Comparison of ENCODE assay signal across 12 cellular contexts in the genomic region with DNA sequence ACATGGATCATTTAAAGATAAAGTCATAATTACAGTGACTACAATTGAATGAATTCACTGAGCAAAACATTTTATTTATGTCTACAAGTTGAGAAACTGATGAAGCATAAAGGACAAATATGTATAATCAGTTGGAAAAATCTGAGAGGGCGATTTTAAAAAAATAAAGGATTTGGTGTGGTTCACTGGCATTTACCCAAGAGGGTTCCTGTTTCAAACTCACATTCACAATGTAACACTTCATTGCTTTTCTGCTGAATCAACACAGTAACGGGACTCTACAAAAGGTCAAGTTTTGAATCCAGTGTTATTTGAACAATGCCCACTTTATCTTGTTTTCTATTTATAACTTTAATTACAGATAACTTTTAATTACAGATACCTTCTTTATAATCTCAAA.
DNase-seq lines count a peak whose midpoint lies in the region; TF ChIP-seq lines count a peak whose summit lies in the region.
"Had no signal": no experiment of that assay in that cellular context is flagged by ENCODE, and none has a peak within 500 bp of the region (broad histone marks: within the 10 kb centered on the region; RNA-seq: fewer than 3 reads in every experiment).

No MANE protein-coding gene starts in this region.

- in situ Hi-C loops in GM23248 (cut with MboI), result no loop called here

- H3K27me3 Mint-ChIP-seq in activated naive CD4-positive, alpha-beta T cell treated with anti-CD3 and anti-CD28 coated beads, Interleukin-2, amount 10 ng/mL, durations not matched to agents 7 days and 5 days, result no peaks in the 10 kb centered on the region

- H3K27ac ChIP-seq in GM23248, result peak overlapping the region; percentile 75
- no peak overlapping the region for H3K27ac ChIP-seq in prostate gland

- no peaks in the 10 kb centered on the region for H3K36me3 Mint-ChIP-seq in activated naive CD4-positive, alpha-beta T cell treated with anti-CD3 and anti-CD28 coated beads, Interleukin-2, amount 10 ng/mL, durations not matched to agents 7 days and 5 days

- no peaks in the 10 kb centered on the region for H3K9me3 ChIP-seq in GM23248 (ENCODE audit: low read depth)
- H3K9me3 ChIP-seq in prostate gland, result no peaks in the 10 kb centered on the region

- no peak overlapping the region for H3K4me3 Mint-ChIP-seq in activated naive CD4-positive, alpha-beta T cell treated with anti-CD3 and anti-CD28 coated beads, Interleukin-2, amount 10 ng/mL, durations not matched to agents 7 days and 5 days
- H3K4me3 Mint-ChIP-seq: activated CD4-positive, alpha-beta memory T cell treated with anti-CD3 and anti-CD28 coated beads, Interleukin-2, amount 10 ng/mL, durations not matched to agents 7 days and 5 days; activated T-helper 17 cell treated with anti-CD3 and anti-CD28 coated beads, Interleukin-2, amount 50 U/mL, for 72 hours had no signal

- intact Hi-C loops in prostate gland (cut with DNase I), result no loop called here

- H3K36me3 ChIP-seq in GM23248 (ENCODE audit: low read depth) (no peaks in the 10 kb centered on the region), prostate gland (no peaks in the 10 kb centered on the region)

- H3K4me1 ChIP-seq in GM23248 (ENCODE audit: insufficient read depth) (peaks cover 38% of the 10 kb centered on the region), prostate gland (replicated peaks) (no peaks in the 10 kb centered on the region)

- H3K4me2 ChIP-seq in GM23248 (ENCODE audit: unreplicated experiment), result peak overlapping the region; percentile 80

- no peak overlapping the region for H2AFZ ChIP-seq in GM23248

- H3K27me3 ChIP-seq in GM23248 (replicated peaks; ENCODE audit: insufficient read depth) (no peaks in the 10 kb centered on the region), prostate gland (replicated peaks; ENCODE audit: insufficient read depth) (no peaks in the 10 kb centered on the region)

- H3K9me3 Mint-ChIP-seq in activated naive CD4-positive, alpha-beta T cell treated with anti-CD3 and anti-CD28 coated beads, Interleukin-2, amount 10 ng/mL, durations not matched to agents 7 days and 5 days, result no peaks in the 10 kb centered on the region
- H3K9me3 Mint-ChIP-seq: activated CD4-positive, alpha-beta memory T cell treated with anti-CD3 and anti-CD28 coated beads, Interleukin-2, amount 10 ng/mL, durations not matched to agents 7 days and 5 days; activated T-helper 17 cell treated with anti-CD3 and anti-CD28 coated beads, Interleukin-2, amount 50 U/mL, for 72 hours had no signal

- peak overlapping the region; percentile 36 for H3K4me3 ChIP-seq in GM23248
- no peak overlapping the region for H3K4me3 ChIP-seq in fibroblast of mammary gland (ENCODE audit: control insufficient read depth, low read depth, low read length)
- no peak overlapping the region for H3K4me3 ChIP-seq in prostate gland

- no peaks in the 10 kb centered on the region for H4K20me1 ChIP-seq in GM23248 (ENCODE audit: insufficient read depth)

- peaks cover 35% of the 10 kb centered on the region for H3F3A ChIP-seq in GM23248 (ENCODE audit: insufficient read depth)

- peak; percentile 78 for DNase-seq in GM23248
- DNase-seq in SHP77 (lab: John Stamatoyannopoulos, UW), result peak; percentile 21 to 33
- DNase-seq in fibroblast of mammary gland (ENCODE audit: low read depth), result peak; percentile 24
- DNase-seq in pons (ENCODE audit: low spot score), result peak; percentile 6
- DNase-seq in RKO (ENCODE audit: low spot score), result no peak
- no peak for DNase-seq in prostate gland (ENCODE audit: low spot score)
- no peak for DNase-seq in activated naive CD4-positive, alpha-beta T cell treated with anti-CD3 and anti-CD28 coated beads, Interleukin-2, amount 10 ng/mL, durations not matched to agents 7 days and 5 days
- DNase-seq in MV-4-11 (lab: John Stamatoyannopoulos, UW), result no peak
- DNase-seq: activated CD4-positive, alpha-beta memory T cell treated with anti-CD3 and anti-CD28 coated beads, Interleukin-2, amount 10 ng/mL, durations not matched to agents 7 days and 5 days; effector memory CD4-positive, alpha-beta T cell; NCI-H1694 had no signal

- WGBS in GM23248 (ENCODE audit: low coverage in 1 of 2, low lambda C conversion rate in 2 of 2, missing lambda C conversion rate in 2 of 2), 2 experiments, result 3 to 4% methylated on average over 2 of the region's 2 CpGs
- WGBS in prostate gland, result 27% methylated on average over 2 of the region's 2 CpGs

- no peaks in the 10 kb centered on the region for H3K79me2 ChIP-seq in GM23248 (ENCODE audit: insufficient read depth)

- H3K27ac Mint-ChIP-seq in activated naive CD4-positive, alpha-beta T cell treated with anti-CD3 and anti-CD28 coated beads, Interleukin-2, amount 10 ng/mL, durations not matched to agents 7 days and 5 days, result no peak overlapping the region
- H3K27ac Mint-ChIP-seq: activated CD4-positive, alpha-beta memory T cell treated with anti-CD3 and anti-CD28 coated beads, Interleukin-2, amount 10 ng/mL, durations not matched to agents 7 days and 5 days; activated T-helper 17 cell treated with anti-CD3 and anti-CD28 coated beads, Interleukin-2, amount 50 U/mL, for 72 hours had no signal

- H3K9me2 ChIP-seq in GM23248 (ENCODE audit: insufficient read depth), result no peaks in the 10 kb centered on the region

- no peaks in the 10 kb centered on the region for H3K4me1 Mint-ChIP-seq in activated naive CD4-positive, alpha-beta T cell treated with anti-CD3 and anti-CD28 coated beads, Interleukin-2, amount 10 ng/mL, durations not matched to agents 7 days and 5 days
- H3K4me1 Mint-ChIP-seq: activated CD4-positive, alpha-beta memory T cell treated with anti-CD3 and anti-CD28 coated beads, Interleukin-2, amount 10 ng/mL, durations not matched to agents 7 days and 5 days; activated T-helper 17 cell treated with anti-CD3 and anti-CD28 coated beads, Interleukin-2, amount 50 U/mL, for 72 hours had no signal

- no peak for TF ChIP-seq POLR2A in prostate gland (IDR thresholded peaks at IDR 0.05)

- H3K9ac ChIP-seq in GM23248, result peak overlapping the region; percentile 22; the same call in 1 of the 2 replicates

- TF ChIP-seq CTCF in fibroblast of mammary gland (conservative IDR thresholded peaks at IDR 0.05; ENCODE audit: control insufficient read depth, insufficient read depth, low read depth, low read length), result no peak
- no peak for TF ChIP-seq CTCF in prostate gland (IDR thresholded peaks at IDR 0.05)

- CTCF ChIA-PET in activated naive CD4-positive, alpha-beta T cell treated with anti-CD3 and anti-CD28 coated beads, Interleukin-2, amount 10 ng/mL, durations not matched to agents 7 days and 5 days (lab: Charles Lee), result no interaction called here

Comparison
In these comparisons a context has a peak if more than half of its experiments do, and no peak if none do; other contexts are left out.
1. DNase-seq: peak in GM23248 (single experiment), SHP77 (2 of 2), fibroblast of mammary gland (single experiment) and pons (single experiment); none in RKO (single experiment), prostate gland (single experiment), activated naive CD4-positive, alpha-beta T cell treated with anti-CD3 and anti-CD28 coated beads, Interleukin-2, amount 10 ng/mL, durations not matched to agents 7 days and 5 days (single experiment) and MV-4-11 (single experiment).